ENCODE assay signal across 32 cellular contexts in the genomic region with DNA sequence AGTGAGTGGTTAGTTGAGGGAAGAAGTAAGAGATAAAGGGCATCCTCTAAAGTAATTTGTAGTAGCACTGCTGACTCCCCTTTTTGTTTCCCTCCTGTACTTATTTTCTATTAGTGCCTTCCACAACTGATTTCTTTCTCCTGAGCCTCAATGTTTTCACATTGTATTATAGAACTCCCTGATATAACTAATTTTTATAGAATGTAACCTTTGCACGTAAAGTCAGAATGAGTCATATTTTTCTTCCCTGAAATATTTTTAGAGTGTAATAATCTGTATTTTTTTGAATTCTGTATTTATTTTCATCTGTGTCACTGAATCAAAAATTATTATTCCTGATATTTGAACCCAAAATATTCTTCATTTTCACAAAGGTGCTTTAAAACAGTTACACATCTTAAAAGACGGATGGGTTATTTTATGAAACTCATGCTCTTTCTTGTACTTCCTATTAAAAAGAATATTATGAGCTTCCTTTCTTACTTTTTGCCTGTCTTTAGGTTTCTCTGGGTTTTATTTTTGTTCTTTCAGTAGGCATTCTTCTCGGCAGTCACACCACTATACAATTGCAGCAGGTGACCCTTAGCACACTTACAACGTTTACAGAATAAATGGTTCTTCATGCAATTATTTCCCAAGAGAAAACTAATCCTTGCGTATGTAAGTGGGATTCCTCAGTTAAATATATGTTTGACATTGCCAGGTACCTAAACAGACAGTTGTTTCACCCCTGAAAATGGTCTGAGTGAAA. TPM values are rescaled to one million over a fixed set of nuclear protein-coding genes. Genes with fewer than 3 reads are reported as not detected.
DNase-seq lines count a peak whose midpoint lies in the region; ATAC-seq, FAIRE-seq and TF ChIP-seq lines count a peak whose summit lies in the region.
"Had no signal": no experiment of that assay in that cellular context is flagged by ENCODE, and none has a peak within 500 bp of the region (broad histone marks: within the 10 kb centered on the region; RNA-seq: fewer than 3 reads in every experiment).

No MANE protein-coding gene starts in this region.

- CTCF ChIA-PET in mammary epithelial cell (lab: Charles Lee; ENCODE audit: low non-redundant PET) (no interaction called here), MCF 10A (lab: Yijun Ruan, JAX) (interaction anchor here (1.2 kb wide), 1 partner anchor 109 kb away, joined by 3 read pairs; no protein-coding TSS in a partner anchor)

- H3K4me2 ChIP-seq in mammary epithelial cell (ENCODE audit: insufficient read depth, low read depth, low read length) (no peak overlapping the region), astrocyte (ENCODE audit: low read length) (peak overlapping the region; percentile 74), mesenchymal stem cell (ENCODE audit: low read length, poor library complexity, severe bottlenecking) (no peak overlapping the region)

- ATAC-seq in lower lobe of right lung (no peak), HG02840 (IDR thresholded peaks at IDR 0.05; ENCODE audit: low FRiP score, unreplicated experiment) (no peak)
- ATAC-seq: activated T-cell treated with anti-CD3 and anti-CD28 coated beads, Interleukin-2, amount 50 U/mL, for 72 hours; left cardiac atrium; natural killer cell; right cardiac atrium; Right ventricle myocardium inferior had no signal

- BruUV-seq in mammary epithelial cell (replicated peaks; lab: Mats Ljungman, UMichigan) (no TSS peak), MCF 10A (replicated peaks; lab: Mats Ljungman, UMichigan) (no TSS peak)

- no peaks in the 10 kb centered on the region for H3K36me3 ChIP-seq in mammary epithelial cell (ENCODE audit: insufficient read depth, low read length)
- no peaks in the 10 kb centered on the region for H3K36me3 ChIP-seq in astrocyte (ENCODE audit: insufficient read depth, low read length)
- no peaks in the 10 kb centered on the region for H3K36me3 ChIP-seq in mesenchymal stem cell (ENCODE audit: control insufficient read depth in 1 of 2, insufficient read depth in 2 of 2, low read depth in 1 of 2, low read length in 2 of 2)
- no peaks in the 10 kb centered on the region for H3K36me3 ChIP-seq in lower lobe of right lung
- H3K36me3 ChIP-seq: stomach, tibial artery, WERI-Rb-1 had no signal

- H3K27ac Mint-ChIP-seq in MCF 10A (ENCODE audit: low read depth, unreplicated experiment) (no peak overlapping the region), astrocyte (ENCODE audit: unreplicated experiment) (no peak overlapping the region)
- no peak overlapping the region for H3K27ac Mint-ChIP-seq in activated T-helper 1 cell treated with anti-CD3 and anti-CD28 coated beads, Interleukin-12 subunit alpha, Interleukin-12 subunit beta, Interleukin-2, Interleukin-4 antibody, amounts not matched to agents 30 ng/mL and 10 ng/mL and 1 ng/mL, durations not matched to agents 14 hours and 24 hours and 36 hours
- H3K27ac Mint-ChIP-seq: activated CD4-positive, alpha-beta T cell treated with anti-CD3 and anti-CD28 coated beads, Interleukin-2, amount 10 ng/mL, durations not matched to agents 24 days and 14 days; activated naive CD4-positive, alpha-beta T cell treated with anti-CD3 and anti-CD28 coated beads, Interleukin-2, amount 10 ng/mL, durations not matched to agents 7 days and 5 days; activated T-cell treated with anti-CD3 and anti-CD28 coated beads, Interleukin-2, amount 50 U/mL, for 72 hours; CD8-positive, alpha-beta memory T cell; dendritic cell treated with granulocyte-macrophage colony-stimulating factor and Interleukin-4, amounts not matched to agents 40 ng/mL and 50 ng/mL, for 4 days; natural killer cell had no signal

- H3K79me1 ChIP-seq in mesenchymal stem cell (replicated peaks; ENCODE audit: low read length, poor library complexity, severe bottlenecking), result no peaks in the 10 kb centered on the region

- H3K27me3 Mint-ChIP-seq in MCF 10A (ENCODE audit: insufficient read depth, unreplicated experiment) (no peaks in the 10 kb centered on the region), astrocyte (ENCODE audit: low read depth, unreplicated experiment) (no peaks in the 10 kb centered on the region)
- H3K27me3 Mint-ChIP-seq in activated T-helper 1 cell treated with anti-CD3 and anti-CD28 coated beads, Interleukin-12 subunit alpha, Interleukin-12 subunit beta, Interleukin-2, Interleukin-4 antibody, amounts not matched to agents 30 ng/mL and 10 ng/mL and 1 ng/mL, durations not matched to agents 14 hours and 24 hours and 36 hours (ENCODE audit: insufficient read depth), result no peaks in the 10 kb centered on the region
- H3K27me3 Mint-ChIP-seq: activated CD4-positive, alpha-beta T cell treated with anti-CD3 and anti-CD28 coated beads, Interleukin-2, amount 10 ng/mL, durations not matched to agents 24 days and 14 days; activated naive CD4-positive, alpha-beta T cell treated with anti-CD3 and anti-CD28 coated beads, Interleukin-2, amount 10 ng/mL, durations not matched to agents 7 days and 5 days; CD8-positive, alpha-beta memory T cell had no signal

- no peak overlapping the region for H2BK15ac ChIP-seq in mesenchymal stem cell (ENCODE audit: low read depth, poor library complexity, severe bottlenecking)

- no peak overlapping the region for H3K23ac ChIP-seq in mesenchymal stem cell (ENCODE audit: low read length in 2 of 2)

- DNase-seq in mammary epithelial cell, result no peak
- DNase-seq in MCF 10A (ENCODE audit: unreplicated experiment), result no peak
- DNase-seq in astrocyte (ENCODE audit: low read depth), result no peak
- DNase-seq in mesenchymal stem cell, result no peak
- DNase-seq in dermis blood vessel endothelial cell, result no peak
- no peak for DNase-seq in activated T-helper 1 cell treated with anti-CD3 and anti-CD28 coated beads, Interleukin-12 subunit alpha, Interleukin-12 subunit beta, Interleukin-2, Interleukin-4 antibody, amounts not matched to agents 30 ng/mL and 10 ng/mL and 1 ng/mL, durations not matched to agents 14 hours and 24 hours and 36 hours (ENCODE audit: low spot score)
- no peak for DNase-seq in lower lobe of right lung
- DNase-seq: 8988T; activated CD4-positive, alpha-beta T cell treated with anti-CD3 and anti-CD28 coated beads, Interleukin-2, amount 10 ng/mL, durations not matched to agents 24 days and 14 days; activated naive CD4-positive, alpha-beta T cell treated with anti-CD3 and anti-CD28 coated beads, Interleukin-2, amount 10 ng/mL, durations not matched to agents 7 days and 5 days; activated T-cell treated with anti-CD3 and anti-CD28 coated beads, Interleukin-2, amount 50 U/mL, for 72 hours; AML-193; amygdala; CD8-positive, alpha-beta memory T cell; head of caudate nucleus; Karpas-422; left cardiac atrium; natural killer cell; NCI-H1092; NCI-H345; NCI-H774; right cardiac atrium; stomach; tibial artery; WERI-Rb-1 had no signal

- no peak overlapping the region for H4K91ac ChIP-seq in mesenchymal stem cell (ENCODE audit: low read length)

- no peaks in the 10 kb centered on the region for H4K20me1 ChIP-seq in mammary epithelial cell (ENCODE audit: insufficient read depth, low read length)
- H4K20me1 ChIP-seq in astrocyte (ENCODE audit: insufficient read depth, low read length), result no peaks in the 10 kb centered on the region

- H2AFZ ChIP-seq in mammary epithelial cell (ENCODE audit: low read depth, low read length), result peak overlapping the region; percentile 2
- H2AFZ ChIP-seq in astrocyte (ENCODE audit: low read depth, low read length), result no peak overlapping the region
- H2AFZ ChIP-seq in mesenchymal stem cell (ENCODE audit: low read depth, low read length), result no peak overlapping the region
- H2AFZ ChIP-seq: GM23248 had no signal

- intact Hi-C loops in mammary epithelial cell (cut with micrococcal nuclease) (no loop called here), MCF 10A (cut with micrococcal nuclease) (no loop called here), lower lobe of right lung (cut with DNase I) (no loop called here)
- intact Hi-C loops in activated T-helper 1 cell treated with anti-CD3 and anti-CD28 coated beads, Interleukin-12 subunit alpha, Interleukin-12 subunit beta, Interleukin-2, Interleukin-4 antibody, amounts not matched to agents 30 ng/mL and 10 ng/mL and 1 ng/mL, durations not matched to agents 14 hours and 24 hours and 36 hours (cut with micrococcal nuclease), result no loop called here

- H3K14ac ChIP-seq in mesenchymal stem cell (ENCODE audit: low read length in 2 of 2), result no peak overlapping the region

- whole genome bisulfite sequencing in mammary epithelial cell (ENCODE audit: low coverage, missing lambda C conversion rate), result 23% methylated on average over 5 of the region's 5 CpGs
- WGBS in mesenchymal stem cell, result 20% methylated on average over 1 of the region's 5 CpGs

- no peaks in the 10 kb centered on the region for H3K79me2 ChIP-seq in mammary epithelial cell (ENCODE audit: insufficient read depth, low read length)
- no peaks in the 10 kb centered on the region for H3K79me2 ChIP-seq in astrocyte (ENCODE audit: insufficient read depth, low read length)

- no peaks in the 10 kb centered on the region for H3K9me3 Mint-ChIP-seq in MCF 10A (ENCODE audit: unreplicated experiment)
- no peaks in the 10 kb centered on the region for H3K9me3 Mint-ChIP-seq in astrocyte (ENCODE audit: unreplicated experiment)
- H3K9me3 Mint-ChIP-seq in activated T-helper 1 cell treated with anti-CD3 and anti-CD28 coated beads, Interleukin-12 subunit alpha, Interleukin-12 subunit beta, Interleukin-2, Interleukin-4 antibody, amounts not matched to agents 30 ng/mL and 10 ng/mL and 1 ng/mL, durations not matched to agents 14 hours and 24 hours and 36 hours, result no peaks in the 10 kb centered on the region
- H3K9me3 Mint-ChIP-seq: activated CD4-positive, alpha-beta T cell treated with anti-CD3 and anti-CD28 coated beads, Interleukin-2, amount 10 ng/mL, durations not matched to agents 24 days and 14 days; activated naive CD4-positive, alpha-beta T cell treated with anti-CD3 and anti-CD28 coated beads, Interleukin-2, amount 10 ng/mL, durations not matched to agents 7 days and 5 days; activated T-cell treated with anti-CD3 and anti-CD28 coated beads, Interleukin-2, amount 50 U/mL, for 72 hours; CD8-positive, alpha-beta memory T cell; natural killer cell had no signal

- FAIRE-seq in astrocyte (lab: Jason Lieb, UNC), result no peak
- FAIRE-seq: GM18507, HTR-8/SVneo had no signal

- TF ChIP-seq CTCF in mammary epithelial cell (conservative IDR thresholded peaks at IDR 0.05 in 1 of 2, IDR thresholded peaks at IDR 0.05 in 1 of 2; ENCODE audit: extremely low read depth in 1 of 2, insufficient read depth in 1 of 2, low read depth in 1 of 2, low read length in 2 of 2) (no peak), MCF 10A (IDR thresholded peaks at IDR 0.05; ENCODE audit: unreplicated experiment) (no peak), astrocyte (IDR thresholded peaks at IDR 0.05; ENCODE audit: insufficient read depth, low read depth, low read length) (no peak), lower lobe of right lung (IDR thresholded peaks at IDR 0.05) (no peak)

- H3K9me3 ChIP-seq in mammary epithelial cell (replicated peaks; ENCODE audit: insufficient read depth, low read length), result no peaks in the 10 kb centered on the region
- H3K9me3 ChIP-seq in astrocyte (ENCODE audit: insufficient read depth, low read depth, low read length), result no peaks in the 10 kb centered on the region
- no peaks in the 10 kb centered on the region for H3K9me3 ChIP-seq in mesenchymal stem cell (ENCODE audit: control insufficient read depth, low read length)
- no peaks in the 10 kb centered on the region for H3K9me3 ChIP-seq in lower lobe of right lung
- H3K9me3 ChIP-seq: stomach, tibial artery had no signal

- H3K4me3 Mint-ChIP-seq in MCF 10A (ENCODE audit: unreplicated experiment), result no peak overlapping the region
- H3K4me3 Mint-ChIP-seq in astrocyte (ENCODE audit: unreplicated experiment), result no peak overlapping the region
- H3K4me3 Mint-ChIP-seq in activated T-helper 1 cell treated with anti-CD3 and anti-CD28 coated beads, Interleukin-12 subunit alpha, Interleukin-12 subunit beta, Interleukin-2, Interleukin-4 antibody, amounts not matched to agents 30 ng/mL and 10 ng/mL and 1 ng/mL, durations not matched to agents 14 hours and 24 hours and 36 hours, result no peak overlapping the region
- H3K4me3 Mint-ChIP-seq: activated CD4-positive, alpha-beta T cell treated with anti-CD3 and anti-CD28 coated beads, Interleukin-2, amount 10 ng/mL, durations not matched to agents 24 days and 14 days; activated naive CD4-positive, alpha-beta T cell treated with anti-CD3 and anti-CD28 coated beads, Interleukin-2, amount 10 ng/mL, durations not matched to agents 7 days and 5 days; activated T-cell treated with anti-CD3 and anti-CD28 coated beads, Interleukin-2, amount 50 U/mL, for 72 hours; CD8-positive, alpha-beta memory T cell; dendritic cell treated with granulocyte-macrophage colony-stimulating factor and Interleukin-4, amounts not matched to agents 40 ng/mL and 50 ng/mL, for 4 days; natural killer cell had no signal

- no peak overlapping the region for H2BK5ac ChIP-seq in mesenchymal stem cell (ENCODE audit: low read depth, low read length, poor library complexity, severe bottlenecking)

- no peak overlapping the region for H3K4ac ChIP-seq in mesenchymal stem cell (ENCODE audit: low read depth in 1 of 2, low read length in 2 of 2)

- H3K4me1 ChIP-seq in mammary epithelial cell (ENCODE audit: insufficient read depth, low read length) (peaks cover 7% of the 10 kb centered on the region), astrocyte (ENCODE audit: insufficient read depth, low read length) (peaks cover 19% of the 10 kb centered on the region), mesenchymal stem cell (ENCODE audit: control insufficient read depth, insufficient read depth, low read depth, low read length) (no peaks in the 10 kb centered on the region), lower lobe of right lung (no peaks in the 10 kb centered on the region)
- H3K4me1 ChIP-seq: stomach, tibial artery had no signal

- H3K27ac ChIP-seq in mammary epithelial cell (ENCODE audit: insufficient read depth, low read depth, low read length), result no peak overlapping the region
- H3K27ac ChIP-seq in astrocyte (ENCODE audit: low read depth, low read length), result peak overlapping the region; percentile 75
- H3K27ac ChIP-seq in mesenchymal stem cell (ENCODE audit: low read length, poor library complexity, severe bottlenecking), result peak overlapping the region; percentile 55
- no peak overlapping the region for H3K27ac ChIP-seq in lower lobe of right lung
- H3K27ac ChIP-seq: GM23248, stomach, tibial artery, WERI-Rb-1 had no signal

- H3K4me1 Mint-ChIP-seq in MCF 10A (ENCODE audit: insufficient read depth, unreplicated experiment) (peaks cover 5% of the 10 kb centered on the region), astrocyte (ENCODE audit: low read depth, unreplicated experiment) (peaks cover 23% of the 10 kb centered on the region)
- no peaks in the 10 kb centered on the region for H3K4me1 Mint-ChIP-seq in activated T-helper 1 cell treated with anti-CD3 and anti-CD28 coated beads, Interleukin-12 subunit alpha, Interleukin-12 subunit beta, Interleukin-2, Interleukin-4 antibody, amounts not matched to agents 30 ng/mL and 10 ng/mL and 1 ng/mL, durations not matched to agents 14 hours and 24 hours and 36 hours (ENCODE audit: low read depth)
- H3K4me1 Mint-ChIP-seq: activated CD4-positive, alpha-beta T cell treated with anti-CD3 and anti-CD28 coated beads, Interleukin-2, amount 10 ng/mL, durations not matched to agents 24 days and 14 days; activated naive CD4-positive, alpha-beta T cell treated with anti-CD3 and anti-CD28 coated beads, Interleukin-2, amount 10 ng/mL, durations not matched to agents 7 days and 5 days; CD8-positive, alpha-beta memory T cell; natural killer cell had no signal

- POLR2A ChIA-PET in MCF 10A (lab: Yijun Ruan, JAX), result interaction anchor here (0.7 kb wide), 1 partner anchor 20 kb away, joined by 3 read pairs; no protein-coding TSS in a partner anchor

- H3K4me3 ChIP-seq in mammary epithelial cell (replicated peaks in 1 of 3; ENCODE audit: insufficient read depth in 1 of 3, low read depth in 2 of 3, low read length in 3 of 3), result no peak overlapping the region
- no peak overlapping the region for H3K4me3 ChIP-seq in astrocyte (ENCODE audit: insufficient read depth, low read depth, low read length)
- H3K4me3 ChIP-seq in mesenchymal stem cell (ENCODE audit: insufficient read depth in 1 of 2, low read depth in 1 of 2, low read length in 2 of 2), result no peak overlapping the region
- H3K4me3 ChIP-seq in lower lobe of right lung, result no peak overlapping the region
- H3K4me3 ChIP-seq: GM23248, stomach, tibial artery had no signal

- no peak overlapping the region for H3K9ac ChIP-seq in mammary epithelial cell (ENCODE audit: insufficient read depth, low read length)
- H3K9ac ChIP-seq in astrocyte (ENCODE audit: low read length), result peak overlapping the region; percentile 56
- H3K9ac ChIP-seq in mesenchymal stem cell (ENCODE audit: low read length), result no peak overlapping the region
- H3K9ac ChIP-seq: GM23248 had no signal

- H4K8ac ChIP-seq in mesenchymal stem cell (ENCODE audit: low read length), result no peak overlapping the region

- dilution Hi-C loops in mammary epithelial cell (cut with HindIII; ENCODE audit: low sequenced_read_pairs), result no loop called here

- H3K36me3 Mint-ChIP-seq in MCF 10A (ENCODE audit: insufficient read depth, unreplicated experiment) (no peaks in the 10 kb centered on the region), astrocyte (ENCODE audit: low read depth, unreplicated experiment) (peaks cover 1% of the 10 kb centered on the region)
- H3K36me3 Mint-ChIP-seq in activated T-helper 1 cell treated with anti-CD3 and anti-CD28 coated beads, Interleukin-12 subunit alpha, Interleukin-12 subunit beta, Interleukin-2, Interleukin-4 antibody, amounts not matched to agents 30 ng/mL and 10 ng/mL and 1 ng/mL, durations not matched to agents 14 hours and 24 hours and 36 hours (ENCODE audit: low read depth), result no peaks in the 10 kb centered on the region
- H3K36me3 Mint-ChIP-seq: activated naive CD4-positive, alpha-beta T cell treated with anti-CD3 and anti-CD28 coated beads, Interleukin-2, amount 10 ng/mL, durations not matched to agents 7 days and 5 days; CD8-positive, alpha-beta memory T cell; natural killer cell had no signal

- H3K27me3 ChIP-seq in mammary epithelial cell (ENCODE audit: insufficient read depth, low read length) (no peaks in the 10 kb centered on the region), astrocyte (ENCODE audit: insufficient read depth, low read length) (no peaks in the 10 kb centered on the region), mesenchymal stem cell (ENCODE audit: control insufficient read depth in 1 of 2, insufficient read depth in 1 of 2, low read length in 2 of 2) (no peaks in the 10 kb centered on the region), lower lobe of right lung (ENCODE audit: low read depth) (no peaks in the 10 kb centered on the region)
- H3K27me3 ChIP-seq: stomach, tibial artery had no signal

- H3K18ac ChIP-seq in mesenchymal stem cell (ENCODE audit: low read depth in 1 of 2, low read length in 2 of 2), result no peak overlapping the region

- no peak overlapping the region for H2AK5ac ChIP-seq in mesenchymal stem cell (ENCODE audit: low read length, severe bottlenecking)

- in situ Hi-C loops in mammary epithelial cell (cut with MboI; ENCODE audit: low sequenced_read_pairs in 2 of 2), result no loop called here

- no peak overlapping the region for H2BK120ac ChIP-seq in mesenchymal stem cell (ENCODE audit: low read depth, low read length)

- H2BK12ac ChIP-seq in mesenchymal stem cell (ENCODE audit: low read length in 2 of 2), result no peak overlapping the region

RNA-seq across cellular contexts. Expression of gene DMRTA1, which starts 30.5 kb away (rescaled TPM):
- total RNA-seq in mammary epithelial cell, result under 1 TPM; 0.50 to 0.61 TPM
- 0.36 TPM for polyA plus RNA-seq in mammary epithelial cell
- 0.26 TPM for polyA minus RNA-seq in mammary epithelial cell
- 0.54 and 0.77 TPM in 2 replicates for total RNA-seq in MCF 10A (2022)
- 6.1 and 6.2 TPM in 2 replicates for total RNA-seq in astrocyte
- 0.12 TPM for polyA plus RNA-seq in mesenchymal stem cell (2013, experiment 1 of 2)
- 0.11 TPM for polyA plus RNA-seq in mesenchymal stem cell (2013, experiment 2 of 2)
- total RNA-seq in dermis blood vessel endothelial cell, result under 0.01 and 0.05 TPM in 2 replicates
- not detected in 2 replicates for total RNA-seq in activated T-helper 1 cell treated with anti-CD3 and anti-CD28 coated beads, Interleukin-12 subunit alpha, Interleukin-12 subunit beta, Interleukin-2, Interleukin-4 antibody, amounts not matched to agents 30 ng/mL and 10 ng/mL and 1 ng/mL, durations not matched to agents 14 hours and 24 hours and 36 hours
- 1.7 TPM for total RNA-seq in lower lobe of right lung
- total RNA-seq: activated CD4-positive, alpha-beta T cell treated with anti-CD3 and anti-CD28 coated beads, Interleukin-2, amount 10 ng/mL, durations not matched to agents 24 days and 14 days; activated T-cell treated with anti-CD3 and anti-CD28 coated beads, Interleukin-2, amount 50 U/mL, for 72 hours; CD8-positive, alpha-beta memory T cell; natural killer cell; OCI-LY7 had no signal
- polyA plus RNA-seq: CD8-positive, alpha-beta memory T cell; GM23248 had no signal

Comparison
In these comparisons a context has a peak if more than half of its experiments do, and no peak if none do; other contexts are left out.
1. H3K27ac ChIP-seq: peak in astrocyte (single experiment) and mesenchymal stem cell (single experiment); none in mammary epithelial cell (single experiment) and lower lobe of right lung (single experiment).